10 cellular contexts compared by ENCODE assay signal in genomic region chr1:204285438-204286322, GRCh38.
DNase-seq lines count a peak whose midpoint lies in the region; ATAC-seq and TF ChIP-seq lines count a peak whose summit lies in the region.
"Had no signal": no experiment of that assay in that cellular context is flagged by ENCODE, and none has a peak within 500 bp of the region (broad histone marks: within the 10 kb centered on the region; RNA-seq: fewer than 3 reads in every experiment).

No MANE protein-coding gene starts in this region.

- peaks cover 7% of the 10 kb centered on the region for H3K79me1 ChIP-seq in trophoblast cell (ENCODE audit: low read length)

- H2BK12ac ChIP-seq in trophoblast cell (ENCODE audit: low read length) = no peak overlapping the region

- no peak overlapping the region for H2AK5ac ChIP-seq in trophoblast cell (ENCODE audit: low read length)

- TF ChIP-seq CTCF in gastroesophageal sphincter (IDR thresholded peaks at IDR 0.05) = no peak
- no peak for TF ChIP-seq CTCF in tibial artery (IDR thresholded peaks at IDR 0.05)

- H3K9ac ChIP-seq in trophoblast cell (ENCODE audit: low read length) = no peak overlapping the region

- H3K9me3 ChIP-seq in gastroesophageal sphincter (no peaks in the 10 kb centered on the region), trophoblast cell (ENCODE audit: insufficient read depth, low read depth, low read length) (no peaks in the 10 kb centered on the region), tibial artery (no peaks in the 10 kb centered on the region)

- no peak overlapping the region for H2BK120ac ChIP-seq in trophoblast cell (ENCODE audit: insufficient read depth, low read length, poor library complexity)

- peak overlapping the region in 3 of 4 donors; percentile 54 to 65 (median 59) for H3K27ac ChIP-seq in gastroesophageal sphincter
- no peak overlapping the region for H3K27ac ChIP-seq in trophoblast cell (ENCODE audit: low read depth, low read length)
- H3K27ac ChIP-seq in tibial artery = peak overlapping the region in 1 of 2 donors; percentile 67

- no peak for TF ChIP-seq POLR2A in gastroesophageal sphincter (IDR thresholded peaks at IDR 0.05)

- H4K91ac ChIP-seq in trophoblast cell (ENCODE audit: low read depth, low read length) = no peak overlapping the region

- peak overlapping the region in 1 of 2 donors; percentile 1 for H3K4me3 ChIP-seq in gastroesophageal sphincter
- no peak overlapping the region for H3K4me3 ChIP-seq in trophoblast cell (ENCODE audit: low read depth, low read length)
- no peak overlapping the region for H3K4me3 ChIP-seq in tibial artery

- H3K4me1 ChIP-seq in gastroesophageal sphincter (peaks cover 0 to 68% (median 0%) of the 10 kb centered on the region in 3 donors), trophoblast cell (ENCODE audit: control insufficient read depth in 1 of 2, insufficient read depth in 2 of 2, low read length in 2 of 2) (peaks cover 20% of the 10 kb centered on the region in 2 experiments), tibial artery (peaks cover 0 to 51% (median 35%) of the 10 kb centered on the region in 4 donors)

- no peaks in the 10 kb centered on the region for H3K36me3 ChIP-seq in gastroesophageal sphincter
- peaks cover 0 to 2% of the 10 kb centered on the region in 2 experiments for H3K36me3 ChIP-seq in trophoblast cell (ENCODE audit: control insufficient read depth in 1 of 2, insufficient read depth in 2 of 2, low read length in 2 of 2)
- no peaks in the 10 kb centered on the region for H3K36me3 ChIP-seq in tibial artery

- H3K27me3 ChIP-seq in gastroesophageal sphincter (peaks cover 82% of the 10 kb centered on the region), trophoblast cell (ENCODE audit: insufficient read depth, low read length) (no peaks in the 10 kb centered on the region), tibial artery (peaks cover 0 to 3% of the 10 kb centered on the region in 2 donors)

- no peak overlapping the region for H3K14ac ChIP-seq in trophoblast cell (ENCODE audit: low read length)

- H4K12ac ChIP-seq in trophoblast cell (ENCODE audit: low read depth, low read length) = no peak overlapping the region

- WGBS in gastroesophageal sphincter (ENCODE audit: low coverage in 1 of 2), 2 donors = 59 to 74% methylated on average over 9 to 12 of the region's 13 CpGs
- WGBS in trophoblast cell (ENCODE audit: extremely low coverage, insufficient coverage, insufficient read length) = no CpG with 5 or more reads among the region's 13 CpGs

- no peak overlapping the region for H2AFZ ChIP-seq in trophoblast cell (ENCODE audit: insufficient read depth, low read length, poor library complexity)

- intact Hi-C loops in tibial artery (cut with DNase I; ENCODE audit: low total_unique reads) = no loop called here

- no peak overlapping the region for H2BK5ac ChIP-seq in trophoblast cell (ENCODE audit: low read depth, low read length, poor library complexity)

- H3K4ac ChIP-seq in trophoblast cell (ENCODE audit: low read depth, low read length) = peak overlapping the region; percentile 70

- in situ Hi-C loops in KBM-7 (cut with MboI; ENCODE audit: low pct_unique_long_range_greater_than_20kb, low sequenced_read_pairs) = no loop called here

- ATAC-seq in gastroesophageal sphincter = peak; percentile 24
- ATAC-seq in GM19455 (IDR thresholded peaks at IDR 0.05; ENCODE audit: unreplicated experiment) = no peak

- TF ChIP-seq EP300 in gastroesophageal sphincter (IDR thresholded peaks at IDR 0.05) = no peak

- no peak overlapping the region for H3K23ac ChIP-seq in trophoblast cell (ENCODE audit: low read length)

- H3K79me2 ChIP-seq in trophoblast cell (ENCODE audit: control insufficient read depth, insufficient read depth, low read length, poor library complexity) = peaks cover 5% of the 10 kb centered on the region

- DNase-seq in NCI-H1417 (lab: John Stamatoyannopoulos, UW) (peak in 2 of 3 experiments; percentile 31 to 56), NCI-H1417 treated with DMSO at 0.1 percent for 48 hours (lab: John Stamatoyannopoulos, UW) (no peak), NCI-H1105 treated with DMSO at 0.1 percent for 48 hours (lab: John Stamatoyannopoulos, UW) (peak; percentile 15), trophoblast cell (no peak), KBM-7 (no peak), tibial artery (no peak)
- DNase-seq: activated CD4-positive, alpha-beta memory T cell treated with anti-CD3 and anti-CD28 coated beads for 36 hours; NCI-H2081 had no signal

- H3K4me2 ChIP-seq in trophoblast cell (ENCODE audit: low read length) = no peak overlapping the region

- no peak overlapping the region for H4K8ac ChIP-seq in trophoblast cell (ENCODE audit: low read depth, low read length)

- H3K18ac ChIP-seq in trophoblast cell (ENCODE audit: low read length) = peak overlapping the region; percentile 48

Comparison
In these comparisons a context has a peak if more than half of its experiments do, and no peak if none do; other contexts are left out.
1. DNase-seq: peak in NCI-H1417 (2 of 3) and NCI-H1105 treated with DMSO at 0.1 percent for 48 hours (single experiment); none in NCI-H1417 treated with DMSO at 0.1 percent for 48 hours (single experiment), trophoblast cell (0 of 2), KBM-7 (single experiment) and tibial artery (0 of 2).